1 cellular context compared by ENCODE assay signal in the genomic region with DNA sequence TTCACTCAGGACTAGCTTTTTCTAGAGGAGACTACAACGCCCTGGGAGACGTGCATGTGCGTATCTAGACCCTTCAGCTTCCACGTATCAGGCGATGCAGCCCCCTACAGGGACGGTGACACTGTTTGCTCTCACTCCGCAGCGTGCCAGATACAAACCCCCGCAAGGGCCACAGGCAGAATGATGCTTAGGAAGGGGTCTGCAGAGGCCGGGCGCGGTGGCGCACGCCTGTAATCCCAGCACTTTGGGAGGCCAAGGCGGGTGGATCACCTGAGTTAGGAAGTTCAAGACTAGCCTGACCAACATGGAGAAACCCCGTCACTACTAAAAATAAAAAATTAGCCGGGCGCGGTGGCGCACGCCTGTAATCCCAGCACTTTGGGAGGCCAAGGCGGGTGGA. TPM values are rescaled to one million over a fixed set of nuclear protein-coding genes. Genes with fewer than 3 reads are reported as not detected.
"Had no signal": no experiment of that assay in that cellular context is flagged by ENCODE, and none has a peak within 500 bp of the region (broad histone marks: within the 10 kb centered on the region; RNA-seq: fewer than 3 reads in every experiment).

No MANE protein-coding gene starts in this region.

RNA-seq across cellular contexts. Expression of gene FOXQ1, which starts 6.7 kb away (rescaled TPM):
- polyA plus RNA-seq: GM12878 had no signal
